Comparison of ENCODE assay signal across 22 cellular contexts in genomic region chr14:91458612-91459011, GRCh38. TPM values are rescaled to one million over a fixed set of nuclear protein-coding genes. Genes with fewer than 3 reads are reported as not detected.
A peak's percentile ranks its signal among the peaks of the same experiment; 100 is the strongest.
DNase-seq lines count a peak whose midpoint lies in the region; ATAC-seq, FAIRE-seq and TF ChIP-seq lines count a peak whose summit lies in the region.
"Had no signal": no experiment of that assay in that cellular context is flagged by ENCODE, and none has a peak within 500 bp of the region (broad histone marks: within the 10 kb centered on the region; RNA-seq: fewer than 3 reads in every experiment).

No MANE protein-coding gene starts in this region.

- H3K4me1 Mint-ChIP-seq in activated CD8-positive, alpha-beta memory T cell treated with anti-CD3 and anti-CD28 coated beads, Interleukin-2, amount 10 ng/mL, durations not matched to agents 7 days and 5 days = peaks cover 14% of the 10 kb centered on the region
- H3K4me1 Mint-ChIP-seq in astrocyte (ENCODE audit: low read depth, unreplicated experiment) = no peaks in the 10 kb centered on the region
- H3K4me1 Mint-ChIP-seq in nephron progenitor cell = no peaks in the 10 kb centered on the region

- H2AFZ ChIP-seq in astrocyte (ENCODE audit: low read depth, low read length) = no peak overlapping the region

- CTCF ChIA-PET in activated CD8-positive, alpha-beta memory T cell treated with anti-CD3 and anti-CD28 coated beads, Interleukin-2, amount 10 ng/mL, durations not matched to agents 7 days and 5 days (lab: Charles Lee) = no interaction called here
- CTCF ChIA-PET in HEK293 (lab: Yijun Ruan, JAX) = no interaction called here

- H3K27ac Mint-ChIP-seq in activated CD8-positive, alpha-beta memory T cell treated with anti-CD3 and anti-CD28 coated beads, Interleukin-2, amount 10 ng/mL, durations not matched to agents 7 days and 5 days = peak overlapping the region; percentile 44
- H3K27ac Mint-ChIP-seq in astrocyte (ENCODE audit: unreplicated experiment) = peak overlapping the region; percentile 14
- H3K27ac Mint-ChIP-seq in nephron progenitor cell = peak overlapping the region; percentile 36
- H3K27ac Mint-ChIP-seq: IgD-negative memory B cell had no signal

- H3K27me3 Mint-ChIP-seq in activated CD8-positive, alpha-beta memory T cell treated with anti-CD3 and anti-CD28 coated beads, Interleukin-2, amount 10 ng/mL, durations not matched to agents 7 days and 5 days = no peaks in the 10 kb centered on the region
- H3K27me3 Mint-ChIP-seq in astrocyte (ENCODE audit: low read depth, unreplicated experiment) (no peaks in the 10 kb centered on the region), nephron progenitor cell (ENCODE audit: low read depth, poor library complexity) (peaks cover 3% of the 10 kb centered on the region)
- H3K27me3 Mint-ChIP-seq: IgD-negative memory B cell had no signal

- TF ChIP-seq CTCF in HEK293 (tag by site-specific recombination; IDR thresholded peaks at IDR 0.05) = no peak
- no peak for TF ChIP-seq CTCF in astrocyte (IDR thresholded peaks at IDR 0.05; ENCODE audit: insufficient read depth, low read depth, low read length)
- no peak for TF ChIP-seq CTCF in nephron progenitor cell (IDR thresholded peaks at IDR 0.05)

- no peak overlapping the region for H3K4me3 Mint-ChIP-seq in activated CD8-positive, alpha-beta memory T cell treated with anti-CD3 and anti-CD28 coated beads, Interleukin-2, amount 10 ng/mL, durations not matched to agents 7 days and 5 days
- no peak overlapping the region for H3K4me3 Mint-ChIP-seq in astrocyte (ENCODE audit: unreplicated experiment)
- H3K4me3 Mint-ChIP-seq in nephron progenitor cell = no peak overlapping the region
- H3K4me3 Mint-ChIP-seq: CD8-positive, alpha-beta memory T cell; IgD-negative memory B cell had no signal

- H3K9ac ChIP-seq in astrocyte (ENCODE audit: low read length) = no peak overlapping the region

- FAIRE-seq in astrocyte (lab: Jason Lieb, UNC) = no peak
- FAIRE-seq: G401.6, GM12892, H1 had no signal

- H4K20me1 ChIP-seq in astrocyte (ENCODE audit: insufficient read depth, low read length) = peaks cover 24% of the 10 kb centered on the region

- peaks cover under 1% of the 10 kb centered on the region for H3K79me2 ChIP-seq in astrocyte (ENCODE audit: insufficient read depth, low read length)

- no peak for DNase-seq in activated CD8-positive, alpha-beta memory T cell treated with anti-CD3 and anti-CD28 coated beads, Interleukin-2, amount 10 ng/mL, durations not matched to agents 7 days and 5 days
- no peak for DNase-seq in activated CD8-positive, alpha-beta memory T cell treated with anti-CD3 and anti-CD28 coated beads, Interleukin-2, amount 50 U/mL, for 4 hours
- DNase-seq in astrocyte (ENCODE audit: low read depth) (no peak), nephron progenitor cell (no peak), HK-2 (ENCODE audit: unreplicated experiment) (no peak)
- DNase-seq: AML-193; C1 segment of cervical spinal cord; Calu3; CD8-positive, alpha-beta memory T cell; MG63; NCI-H1417; NCI-H1694 treated with DMSO at 0.1 percent for 48 hours; NCI-H2081 treated with DMSO at 0.1 percent for 48 hours; NCI-H2171 treated with DMSO at 0.1 percent for 48 hours; NCI-H524 treated with DMSO at 0.1 percent for 48 hours; Right ventricle myocardium superior had no signal

- H3K4me3 ChIP-seq in HEK293 (ENCODE audit: low read depth, low read length) (no peak overlapping the region), astrocyte (ENCODE audit: insufficient read depth, low read depth, low read length) (no peak overlapping the region)
- H3K4me3 ChIP-seq: MG63 had no signal

- H3K27me3 ChIP-seq in astrocyte (ENCODE audit: insufficient read depth, low read length) = no peaks in the 10 kb centered on the region
- H3K27me3 ChIP-seq: MG63 had no signal

- ATAC-seq in activated CD8-positive, alpha-beta memory T cell treated with anti-CD3 and anti-CD28 coated beads, Interleukin-2, amount 10 ng/mL, durations not matched to agents 7 days and 5 days = no peak
- ATAC-seq in GM19395 (IDR thresholded peaks at IDR 0.05; ENCODE audit: unreplicated experiment) = no peak

- H3K9me3 Mint-ChIP-seq in activated CD8-positive, alpha-beta memory T cell treated with anti-CD3 and anti-CD28 coated beads, Interleukin-2, amount 10 ng/mL, durations not matched to agents 7 days and 5 days (ENCODE audit: low read depth) = no peaks in the 10 kb centered on the region
- no peaks in the 10 kb centered on the region for H3K9me3 Mint-ChIP-seq in astrocyte (ENCODE audit: unreplicated experiment)
- H3K9me3 Mint-ChIP-seq in nephron progenitor cell = no peaks in the 10 kb centered on the region
- H3K9me3 Mint-ChIP-seq: CD8-positive, alpha-beta memory T cell; IgD-negative memory B cell had no signal

- H3K9me3 ChIP-seq in HEK293 (ENCODE audit: control insufficient read depth, insufficient read depth, low read depth, low read length) = no peaks in the 10 kb centered on the region
- H3K9me3 ChIP-seq in astrocyte (ENCODE audit: insufficient read depth, low read depth, low read length) = no peaks in the 10 kb centered on the region
- H3K9me3 ChIP-seq: MG63 had no signal

- H3K27ac ChIP-seq in HEK293 (ENCODE audit: extremely low read depth, low read depth, low read length) (no peak overlapping the region), astrocyte (ENCODE audit: low read depth, low read length) (no peak overlapping the region)

- no peak overlapping the region for H3K4me2 ChIP-seq in astrocyte (ENCODE audit: low read length)

- H3K36me3 Mint-ChIP-seq in activated CD8-positive, alpha-beta memory T cell treated with anti-CD3 and anti-CD28 coated beads, Interleukin-2, amount 10 ng/mL, durations not matched to agents 7 days and 5 days = peaks cover 66% of the 10 kb centered on the region
- H3K36me3 Mint-ChIP-seq in astrocyte (ENCODE audit: low read depth, unreplicated experiment) (peaks cover 23% of the 10 kb centered on the region), nephron progenitor cell (ENCODE audit: low read depth) (peaks cover 99% of the 10 kb centered on the region)

- peaks cover 79 to 84% of the 10 kb centered on the region in 2 experiments for H3K36me3 ChIP-seq in HEK293 (ENCODE audit: control insufficient read depth in 2 of 2, insufficient read depth in 1 of 2, low read length in 2 of 2)
- peaks cover 54% of the 10 kb centered on the region for H3K36me3 ChIP-seq in astrocyte (ENCODE audit: insufficient read depth, low read length)

- POLR2A ChIA-PET in HEK293 (lab: Yijun Ruan, JAX) = no interaction called here

- no peaks in the 10 kb centered on the region for H3K4me1 ChIP-seq in HEK293 (ENCODE audit: control insufficient read depth, insufficient read depth, low read length)
- no peaks in the 10 kb centered on the region for H3K4me1 ChIP-seq in astrocyte (ENCODE audit: insufficient read depth, low read length)

TF ChIP-seq in HEK293, 187 proteins besides CTCF, POLR2A, EP300 and RAD21:
- no peak for TF ChIP-seq KLF10 (tag by site-specific recombination; IDR thresholded peaks at IDR 0.05)
- no peak for TF ChIP-seq ZNF624 (tag by site-specific recombination; IDR thresholded peaks at IDR 0.05)
- TF ChIP-seq ZNF513 (tag by site-specific recombination; IDR thresholded peaks at IDR 0.05) = peak; percentile 94
- TF ChIP-seq ZNF398 (tag by site-specific recombination; IDR thresholded peaks at IDR 0.05) = no peak
- no peak for TF ChIP-seq KLF1 (tag by site-specific recombination; IDR thresholded peaks at IDR 0.05)
- TF ChIP-seq ZBTB48 (tag by site-specific recombination; IDR thresholded peaks at IDR 0.05) = no peak
- no peak for TF ChIP-seq ZNF266 (tag by site-specific recombination; IDR thresholded peaks at IDR 0.05; ENCODE audit: low read depth)

RNA-seq across cellular contexts. Expression of gene CCDC88C, which starts 41.0 kb away (rescaled TPM):
- total RNA-seq in activated CD8-positive, alpha-beta memory T cell treated with anti-CD3 and anti-CD28 coated beads, Interleukin-2, amount 10 ng/mL, durations not matched to agents 7 days and 5 days = 100 to 1,000 TPM; 151 to 214 TPM
- 8.9 and 12.4 TPM in 2 replicates for total RNA-seq in astrocyte

RNA-seq across cellular contexts. Expression of gene PPP4R3A, which starts 51.5 kb away (rescaled TPM):
- total RNA-seq in activated CD8-positive, alpha-beta memory T cell treated with anti-CD3 and anti-CD28 coated beads, Interleukin-2, amount 10 ng/mL, durations not matched to agents 7 days and 5 days = 100 to 1,000 TPM; 138 to 148 TPM
- 79.5 and 80.7 TPM in 2 replicates for total RNA-seq in astrocyte

Comparison
In these comparisons a context has a peak if more than half of its experiments do, and no peak if none do; other contexts are left out.
1. RNA of gene CCDC88C, which starts 41.0 kb away (total RNA-seq): 151 to 214 TPM in activated CD8-positive, alpha-beta memory T cell treated with anti-CD3 and anti-CD28 coated beads, Interleukin-2, amount 10 ng/mL, durations not matched to agents 7 days and 5 days; 8.9 to 12.4 TPM in astrocyte; every median in the first group is over 10 times any median in the second.
2. Peak in every context shown above with its lines, with median percentiles within 50 percentile points of each other: H3K27ac Mint-ChIP-seq.